In the genomic region with DNA sequence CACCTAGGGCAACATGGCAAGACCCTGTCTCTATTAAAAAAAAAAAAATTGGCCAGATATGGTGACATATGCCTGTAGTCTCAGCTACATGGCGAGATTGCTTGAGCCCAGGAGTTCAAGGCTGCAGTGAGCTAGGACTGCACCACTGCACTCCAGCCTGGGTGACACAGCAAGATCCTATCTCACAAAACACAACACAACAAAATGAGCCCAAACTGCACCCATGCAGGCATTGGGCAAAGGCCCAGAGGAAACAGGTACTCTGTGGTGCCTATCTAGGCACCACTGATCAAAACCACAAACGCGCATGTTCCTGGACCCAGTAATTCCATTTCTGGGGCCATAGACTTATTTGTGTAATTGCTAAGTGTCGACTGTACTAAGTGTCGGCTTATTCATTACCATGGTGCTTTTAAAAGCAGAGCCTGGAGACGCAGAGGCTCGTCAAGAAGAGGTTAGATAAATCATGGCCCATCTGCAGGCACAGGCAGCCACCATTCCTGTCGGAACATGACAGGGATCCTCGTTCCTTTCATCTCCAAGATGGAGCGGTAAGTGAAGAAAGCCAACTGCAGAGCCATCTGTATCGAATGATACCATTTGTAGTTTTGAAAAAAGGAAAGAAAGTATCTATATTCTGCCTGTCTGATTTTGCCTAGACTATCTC, we compare ENCODE assay signal across 1 cellular context.
TF ChIP-seq lines count a peak whose summit lies in the region.

No MANE protein-coding gene starts in this region.

TF ChIP-seq in IMR-90, 13 proteins besides CTCF, POLR2A, EP300 and RAD21 (continued from another document):
- TF ChIP-seq, protein P1, sequence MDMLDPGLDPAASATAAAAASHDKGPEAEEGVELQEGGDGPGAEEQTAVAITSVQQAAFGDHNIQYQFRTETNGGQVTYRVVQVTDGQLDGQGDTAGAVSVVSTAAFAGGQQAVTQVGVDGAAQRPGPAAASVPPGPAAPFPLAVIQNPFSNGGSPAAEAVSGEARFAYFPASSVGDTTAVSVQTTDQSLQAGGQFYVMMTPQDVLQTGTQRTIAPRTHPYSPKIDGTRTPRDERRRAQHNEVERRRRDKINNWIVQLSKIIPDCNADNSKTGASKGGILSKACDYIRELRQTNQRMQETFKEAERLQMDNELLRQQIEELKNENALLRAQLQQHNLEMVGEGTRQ (IDR thresholded peaks at IDR 0.05; ENCODE audit: low read depth, low read length), result no peak
